ENCODE assay signal across 12 cellular contexts in genomic region chr20:62356143-62356947, GRCh38. TPM values are rescaled to one million over a fixed set of nuclear protein-coding genes. Genes with fewer than 3 reads are reported as not detected.
A peak's percentile ranks its signal among the peaks of the same experiment; 100 is the strongest.
DNase-seq lines count a peak whose midpoint lies in the region; ATAC-seq and TF ChIP-seq lines count a peak whose summit lies in the region.
"Had no signal": no experiment of that assay in that cellular context is flagged by ENCODE, and none has a peak within 500 bp of the region (broad histone marks: within the 10 kb centered on the region; RNA-seq: fewer than 3 reads in every experiment).

No MANE protein-coding gene starts in this region.

- no peak overlapping the region for H3K27ac Mint-ChIP-seq in natural killer cell treated with Interleukin-12 subunit alpha and Interleukin-12 subunit beta and Interleukin-15 and Interleukin-18, amount 100 ng/mL, for 72 hours
- no peak overlapping the region for H3K27ac Mint-ChIP-seq in natural killer cell
- H3K27ac Mint-ChIP-seq in glutamatergic neuron (ENCODE audit: unreplicated experiment) = peak overlapping the region; percentile 98
- H3K27ac Mint-ChIP-seq: activated B cell treated with CpG ODN at 0.5 μM for 24 hours; activated naive CD8-positive, alpha-beta T cell; stimulated activated naive CD8-positive, alpha-beta T cell treated with anti-CD3 and anti-CD28 coated beads, Interleukin-15, Interleukin-2, amounts not matched to agents 100 ng/mL and 50 ng/mL, for 24 hours had no signal

- H3K4me3 Mint-ChIP-seq in natural killer cell treated with Interleukin-12 subunit alpha and Interleukin-12 subunit beta and Interleukin-15 and Interleukin-18, amount 100 ng/mL, for 72 hours = no peak overlapping the region
- H3K4me3 Mint-ChIP-seq in natural killer cell (no peak overlapping the region), glutamatergic neuron (ENCODE audit: unreplicated experiment) (peak overlapping the region; percentile 57)
- H3K4me3 Mint-ChIP-seq: activated B cell treated with CpG ODN at 0.5 μM for 24 hours; activated naive CD8-positive, alpha-beta T cell; stimulated activated naive CD8-positive, alpha-beta T cell treated with anti-CD3 and anti-CD28 coated beads, Interleukin-15, Interleukin-2, amounts not matched to agents 100 ng/mL and 50 ng/mL, for 24 hours had no signal

- no peaks in the 10 kb centered on the region for H3K27me3 Mint-ChIP-seq in natural killer cell treated with Interleukin-12 subunit alpha and Interleukin-12 subunit beta and Interleukin-15 and Interleukin-18, amount 100 ng/mL, for 72 hours
- H3K27me3 Mint-ChIP-seq in natural killer cell (ENCODE audit: low read depth in 2 of 2) (no peaks in the 10 kb centered on the region), glutamatergic neuron (ENCODE audit: unreplicated experiment) (peaks cover 10% of the 10 kb centered on the region)
- H3K27me3 Mint-ChIP-seq: activated B cell treated with CpG ODN at 0.5 μM for 24 hours; activated naive CD8-positive, alpha-beta T cell; stimulated activated naive CD8-positive, alpha-beta T cell treated with anti-CD3 and anti-CD28 coated beads, Interleukin-15, Interleukin-2, amounts not matched to agents 100 ng/mL and 50 ng/mL, for 24 hours had no signal

- intact Hi-C loops in natural killer cell (cut with micrococcal nuclease) (no loop called here), ovary (cut with DNase I) (no loop called here)

- peak; percentile 59 for DNase-seq in natural killer cell treated with Interleukin-12 subunit alpha and Interleukin-12 subunit beta and Interleukin-15 and Interleukin-18, amount 100 ng/mL, for 72 hours (ENCODE audit: low spot score)
- DNase-seq in natural killer cell = no peak
- peak; percentile 91 for DNase-seq in glutamatergic neuron
- peak in 4 of 5 donors; percentile 37 to 66 (median 61) for DNase-seq in ovary
- DNase-seq in NCI-H2107 treated with DMSO at 0.1 percent for 48 hours (lab: John Stamatoyannopoulos, UW; ENCODE audit: unreplicated experiment) = no peak
- DNase-seq in SW480 (ENCODE audit: low spot score) = no peak
- DNase-seq: activated B cell treated with CpG ODN at 0.5 μM for 24 hours had no signal

- H3K36me3 ChIP-seq in ovary = no peaks in the 10 kb centered on the region

- H3K36me3 Mint-ChIP-seq in natural killer cell treated with Interleukin-12 subunit alpha and Interleukin-12 subunit beta and Interleukin-15 and Interleukin-18, amount 100 ng/mL, for 72 hours = no peaks in the 10 kb centered on the region
- H3K36me3 Mint-ChIP-seq in natural killer cell (no peaks in the 10 kb centered on the region), glutamatergic neuron (ENCODE audit: unreplicated experiment) (no peaks in the 10 kb centered on the region)
- H3K36me3 Mint-ChIP-seq: activated naive CD8-positive, alpha-beta T cell had no signal

- WGBS in ovary, 3 donors = 14 to 17% (median 14%) methylated on average over 34 of the region's 34 CpGs

- no peaks in the 10 kb centered on the region for H3K9me3 ChIP-seq in ovary

- no peak for TF ChIP-seq EP300 in ovary (IDR thresholded peaks at IDR 0.05)

- peak overlapping the region; percentile 60 to 68 for H3K27ac ChIP-seq in ovary

- H3K27me3 ChIP-seq in ovary = no peaks in the 10 kb centered on the region

- ATAC-seq in natural killer cell treated with Interleukin-12 subunit alpha and Interleukin-12 subunit beta and Interleukin-15 and Interleukin-18, amount 100 ng/mL, for 72 hours = no peak
- ATAC-seq in natural killer cell (no peak), GM21723 (IDR thresholded peaks at IDR 0.05; ENCODE audit: unreplicated experiment) (no peak), GM19035 (IDR thresholded peaks at IDR 0.05; ENCODE audit: unreplicated experiment) (no peak)
- ATAC-seq: GM12878 had no signal

- no peak for TF ChIP-seq CTCF in natural killer cell (IDR thresholded peaks at IDR 0.05)
- no peak for TF ChIP-seq CTCF in glutamatergic neuron (IDR thresholded peaks at IDR 0.05; ENCODE audit: partially characterized antibody, unreplicated experiment)
- no peak for TF ChIP-seq CTCF in ovary (IDR thresholded peaks at IDR 0.05)

- no peaks in the 10 kb centered on the region for H3K9me3 Mint-ChIP-seq in natural killer cell treated with Interleukin-12 subunit alpha and Interleukin-12 subunit beta and Interleukin-15 and Interleukin-18, amount 100 ng/mL, for 72 hours
- H3K9me3 Mint-ChIP-seq in natural killer cell (no peaks in the 10 kb centered on the region), glutamatergic neuron (ENCODE audit: unreplicated experiment) (peaks cover 8% of the 10 kb centered on the region)
- H3K9me3 Mint-ChIP-seq: activated B cell treated with CpG ODN at 0.5 μM for 24 hours; stimulated activated naive CD8-positive, alpha-beta T cell treated with anti-CD3 and anti-CD28 coated beads, Interleukin-15, Interleukin-2, amounts not matched to agents 100 ng/mL and 50 ng/mL, for 24 hours had no signal

- H3K4me3 ChIP-seq in ovary = peak overlapping the region; percentile 6
- H3K4me3 ChIP-seq: GM12878 had no signal

- H3K4me1 Mint-ChIP-seq in natural killer cell treated with Interleukin-12 subunit alpha and Interleukin-12 subunit beta and Interleukin-15 and Interleukin-18, amount 100 ng/mL, for 72 hours (ENCODE audit: low read depth in 2 of 2) = no peaks in the 10 kb centered on the region
- H3K4me1 Mint-ChIP-seq in natural killer cell = no peaks in the 10 kb centered on the region
- H3K4me1 Mint-ChIP-seq in glutamatergic neuron (ENCODE audit: low read depth, unreplicated experiment) = peaks cover 8% of the 10 kb centered on the region
- H3K4me1 Mint-ChIP-seq: activated B cell treated with CpG ODN at 0.5 μM for 24 hours had no signal

- no peak for TF ChIP-seq POLR2A in ovary (IDR thresholded peaks at IDR 0.05)

- H3K4me1 ChIP-seq in ovary (ENCODE audit: insufficient read depth) = peaks cover 17% of the 10 kb centered on the region

RNA-seq across cellular contexts. Expression of gene LAMA5, which starts 10.8 kb away (rescaled TPM):
- 1 to 10 TPM; 1.5 to 1.9 TPM for total RNA-seq in natural killer cell treated with Interleukin-12 subunit alpha and Interleukin-12 subunit beta and Interleukin-15 and Interleukin-18, amount 100 ng/mL, for 72 hours
- total RNA-seq in natural killer cell = 1 to 10 TPM; 1.0 to 4.3 (median 1.4) TPM
- total RNA-seq in glutamatergic neuron (ENCODE audit: unreplicated experiment) = 724 TPM
- total RNA-seq in ovary = 100 to 1,000 TPM in 1 of 7 donors, 10 to 100 TPM in 6; 24.7 to 115 (median 51.2) TPM
- polyA plus RNA-seq in ovary = 10 to 100 TPM in 1 of 2 donors, 1 to 10 TPM in 1; 4.7 to 42.2 TPM

RNA-seq across cellular contexts. Expression of gene RPS21, which starts 30.6 kb away (rescaled TPM):
- 1,000 to 10,000 TPM; 1,109 to 1,318 TPM for total RNA-seq in natural killer cell treated with Interleukin-12 subunit alpha and Interleukin-12 subunit beta and Interleukin-15 and Interleukin-18, amount 100 ng/mL, for 72 hours
- 1,000 to 10,000 TPM in 2 of 3 donors, 100 to 1,000 TPM in 1; 887 to 1,244 (median 1,112) TPM for total RNA-seq in natural killer cell
- 829 TPM for total RNA-seq in glutamatergic neuron (ENCODE audit: unreplicated experiment)
- 1,000 to 10,000 TPM; 2,424 to 8,739 (median 2,977) TPM for total RNA-seq in ovary
- polyA plus RNA-seq in ovary = 1,000 to 10,000 TPM; 1,038 to 9,967 TPM

RNA-seq across cellular contexts. Expression of gene CABLES2, which starts 50.7 kb away (rescaled TPM):
- 1 to 10 TPM; 9.4 to 9.5 TPM for total RNA-seq in natural killer cell treated with Interleukin-12 subunit alpha and Interleukin-12 subunit beta and Interleukin-15 and Interleukin-18, amount 100 ng/mL, for 72 hours
- 1 to 10 TPM; 8.0 to 9.3 (median 8.4) TPM for total RNA-seq in natural killer cell
- total RNA-seq in glutamatergic neuron (ENCODE audit: unreplicated experiment) = 25.3 TPM
- 1 to 10 TPM; 3.6 to 7.0 (median 4.9) TPM for total RNA-seq in ovary
- 1 to 10 TPM; 2.7 to 4.1 TPM for polyA plus RNA-seq in ovary

RNA-seq across cellular contexts. Expression of gene ADRM1, which starts 53.5 kb away (rescaled TPM):
- 100 to 1,000 TPM; 171 to 178 TPM for total RNA-seq in natural killer cell treated with Interleukin-12 subunit alpha and Interleukin-12 subunit beta and Interleukin-15 and Interleukin-18, amount 100 ng/mL, for 72 hours
- total RNA-seq in natural killer cell (10 to 100 TPM; 81.4 to 88.4 (median 84.6) TPM), glutamatergic neuron (ENCODE audit: unreplicated experiment) (74.8 TPM), ovary (100 to 1,000 TPM in 1 of 7 donors, 10 to 100 TPM in 6; 42.8 to 109 (median 56.3) TPM)
- 10 to 100 TPM in 1 of 2 donors, 1 to 10 TPM in 1; 7.8 to 52.5 TPM for polyA plus RNA-seq in ovary

Comparison
In these comparisons a context has a peak if more than half of its experiments do, and no peak if none do; other contexts are left out.
1. DNase-seq: peak in natural killer cell treated with Interleukin-12 subunit alpha and Interleukin-12 subunit beta and Interleukin-15 and Interleukin-18, amount 100 ng/mL, for 72 hours (single experiment), glutamatergic neuron (single experiment) and ovary (4 of 5); none in natural killer cell (single experiment), NCI-H2107 treated with DMSO at 0.1 percent for 48 hours (single experiment) and SW480 (single experiment).